In the genomic region with DNA sequence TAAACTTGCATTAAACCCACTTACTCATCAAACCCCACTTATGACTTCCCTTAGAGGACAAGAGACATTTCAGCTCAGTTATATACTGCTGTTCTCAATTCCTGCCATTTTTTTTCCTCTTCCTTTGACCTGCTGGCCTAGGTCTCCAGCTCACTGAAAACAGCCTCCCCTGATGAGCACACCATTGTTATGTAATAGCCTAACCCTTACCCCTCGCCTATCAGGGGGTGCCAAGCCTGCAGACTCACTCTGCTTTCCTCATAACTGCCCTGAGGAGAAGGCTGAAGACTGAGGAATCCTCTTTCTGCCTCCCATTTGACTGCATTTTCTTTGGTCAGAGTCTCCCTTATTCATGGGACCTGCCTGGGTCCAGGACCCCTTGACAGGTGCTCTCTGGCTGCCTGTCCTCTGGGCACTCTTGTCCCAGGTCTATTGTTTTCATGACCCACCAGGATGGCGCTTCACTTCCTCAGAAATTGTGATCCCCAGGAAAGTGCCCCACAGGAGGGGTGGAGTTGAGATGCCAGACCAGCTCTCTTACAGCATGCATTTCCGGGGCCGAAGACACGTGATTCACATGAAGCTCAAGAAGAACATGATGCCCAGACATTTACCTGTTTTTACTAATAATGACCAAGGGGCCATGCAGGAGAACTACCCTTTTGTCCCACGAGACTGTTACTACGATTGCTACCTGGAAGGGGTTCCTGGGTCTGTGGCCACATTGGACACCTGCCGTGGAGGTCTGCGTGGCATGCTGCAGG, we compare ENCODE assay signal across 4 cellular contexts. TPM values are rescaled to one million over a fixed set of nuclear protein-coding genes. Genes with fewer than 3 reads are reported as not detected.
"Had no signal": no experiment of that assay in that cellular context is flagged by ENCODE, and none has a peak within 500 bp of the region (broad histone marks: within the 10 kb centered on the region; RNA-seq: fewer than 3 reads in every experiment).

No MANE protein-coding gene starts in this region.

RNA-seq across cellular contexts. Expression of gene SLC8A3, which starts 41.3 kb away (rescaled TPM):
- total RNA-seq: mammary epithelial cell; naive thymus-derived CD8-positive, alpha-beta T cell; osteocyte had no signal
- polyA plus RNA-seq: naive thymus-derived CD8-positive, alpha-beta T cell; spleen had no signal
